ENCODE assay signal across 8 cellular contexts in genomic region chr3:42880183-42880582, GRCh38. TPM values are rescaled to one million over a fixed set of nuclear protein-coding genes. Genes with fewer than 3 reads are reported as not detected.
DNase-seq lines count a peak whose midpoint lies in the region; ATAC-seq and TF ChIP-seq lines count a peak whose summit lies in the region.

No MANE protein-coding gene starts in this region.

- intact Hi-C loops in activated B cell treated with CpG ODN at 0.5 μM for 24 hours (cut with micrococcal nuclease) (loop anchor here (2.0 to 5.0 kb wide), 3 partner anchors 41 to 378 kb away; partner anchors contain the start of genes CCDC13 and VIPR1), gastrocnemius medialis (cut with DNase I; ENCODE audit: low total_unique reads) (loop anchor here (10.0 kb wide), 1 partner anchor 295 kb away; the partner anchor contains the start of gene SEC22C), posterior cingulate gyrus (cut with DNase I) (loop anchor here (2.0 kb wide), 1 partner anchor 49 kb away; no protein-coding TSS in a partner anchor)

- in situ Hi-C loops in gastrocnemius medialis (cut with MboI; ENCODE audit: low sequenced_read_pairs in 4 of 4), result loop anchor here in 2 of 4 donors (10.0 kb wide), 2 partner anchors 45 to 95 kb away; no protein-coding TSS in a partner anchor

- H3K36me3 ChIP-seq in GM23338 (ENCODE audit: insufficient read depth) (no peaks in the 10 kb centered on the region), gastrocnemius medialis (no peaks in the 10 kb centered on the region), SJCRH30 (no peaks in the 10 kb centered on the region)

- DNase-seq in GM23338 (ENCODE audit: low spot score) (peak; percentile 10), activated B cell treated with CpG ODN at 0.5 μM for 24 hours (no peak), fibroblast of villous mesenchyme (ENCODE audit: low read depth) (no peak), gastrocnemius medialis (no peak), posterior cingulate gyrus (no peak), SJCRH30 (no peak)

- H3K4me3 ChIP-seq in GM23338 (peak overlapping the region; percentile 76), fibroblast of villous mesenchyme (ENCODE audit: low read depth, low read length) (peak overlapping the region; percentile 65), gastrocnemius medialis (peak overlapping the region; percentile 78 to 90 (median 84)), SJCRH30 (no peak overlapping the region)

- no peak overlapping the region for H3K27ac ChIP-seq in GM23338 (ENCODE audit: low read depth)
- H3K27ac ChIP-seq in gastrocnemius medialis, result peak overlapping the region in 2 of 4 donors; percentile 81
- H3K27ac ChIP-seq in SJCRH30, result no peak overlapping the region

- H3K27ac Mint-ChIP-seq in GM23338, result no peak overlapping the region
- H3K27ac Mint-ChIP-seq in activated B cell treated with CpG ODN at 0.5 μM for 24 hours, result peak overlapping the region; percentile 7

- H3K79me2 ChIP-seq in GM23338 (replicated peaks; ENCODE audit: insufficient read depth), result no peaks in the 10 kb centered on the region

- TF ChIP-seq CTCF in GM23338 (conservative IDR thresholded peaks at IDR 0.05; ENCODE audit: low read depth in 2 of 2) (no peak), activated B cell treated with CpG ODN at 0.5 μM for 24 hours (IDR thresholded peaks at IDR 0.05) (no peak), fibroblast of villous mesenchyme (IDR thresholded peaks at IDR 0.05; ENCODE audit: insufficient read depth, low read depth, low read length) (no peak), gastrocnemius medialis (IDR thresholded peaks at IDR 0.05 in 4 of 5, conservative IDR thresholded peaks at IDR 0.05 in 1 of 5) (no peak)

- H3K9me3 ChIP-seq in gastrocnemius medialis, result no peaks in the 10 kb centered on the region
- H3K9me3 ChIP-seq in SJCRH30 (replicated peaks), result no peaks in the 10 kb centered on the region

- peak overlapping the region; percentile 83 for H3K4me2 ChIP-seq in GM23338

- peak overlapping the region; percentile 76 for H3K4me3 Mint-ChIP-seq in GM23338
- peak overlapping the region; percentile 80 for H3K4me3 Mint-ChIP-seq in activated B cell treated with CpG ODN at 0.5 μM for 24 hours

- no peaks in the 10 kb centered on the region for H3K9me2 ChIP-seq in GM23338 (ENCODE audit: insufficient read depth)

- H3K4me1 Mint-ChIP-seq in GM23338 (peaks cover 20% of the 10 kb centered on the region; the same call in 2 of the 3 replicates), activated B cell treated with CpG ODN at 0.5 μM for 24 hours (peaks cover 10% of the 10 kb centered on the region)

- H3F3A ChIP-seq in GM23338 (replicated peaks; ENCODE audit: low read depth), result 0 out of 2 replicates have a peak, but pooled peaks cover 4% of the 10 kb centered on the region

- H4K20me1 ChIP-seq in GM23338 (replicated peaks; ENCODE audit: insufficient read depth), result no peaks in the 10 kb centered on the region

- no peaks in the 10 kb centered on the region for H3K27me3 ChIP-seq in GM23338 (ENCODE audit: insufficient read depth)
- no peaks in the 10 kb centered on the region for H3K27me3 ChIP-seq in gastrocnemius medialis
- no peaks in the 10 kb centered on the region for H3K27me3 ChIP-seq in SJCRH30

- POLR2A ChIA-PET in activated B cell treated with CpG ODN at 0.5 μM for 24 hours (lab: Charles Lee), result no interaction called here

- no peak for ATAC-seq in GM23338
- ATAC-seq in activated B cell treated with CpG ODN at 0.5 μM for 24 hours (ENCODE audit: low read depth), result no peak
- ATAC-seq in gastrocnemius medialis, result no peak
- no peak for ATAC-seq in GM18873 (IDR thresholded peaks at IDR 0.05; ENCODE audit: low FRiP score, unreplicated experiment)
- no peak for ATAC-seq in GM18907 (IDR thresholded peaks at IDR 0.05; ENCODE audit: unreplicated experiment)

- H3K4me1 ChIP-seq in GM23338 (ENCODE audit: insufficient read depth) (peaks cover 18% of the 10 kb centered on the region), gastrocnemius medialis (peaks cover 4 to 5% of the 10 kb centered on the region in 2 donors), SJCRH30 (no peaks in the 10 kb centered on the region)

- H2AFZ ChIP-seq in GM23338, result peak overlapping the region; percentile 97

- CTCF ChIA-PET in activated B cell treated with CpG ODN at 0.5 μM for 24 hours (lab: Charles Lee), result interaction anchor here (2.0 to 3.3 kb wide), 2 partner anchors 40 to 49 kb away, joined by 7 to 18 read pairs; no protein-coding TSS in a partner anchor

- H3K27me3 Mint-ChIP-seq in GM23338 (ENCODE audit: insufficient read depth, low read depth, poor library complexity) (no peaks in the 10 kb centered on the region), activated B cell treated with CpG ODN at 0.5 μM for 24 hours (no peaks in the 10 kb centered on the region)

- H3K36me3 Mint-ChIP-seq in GM23338 (ENCODE audit: low read depth) (no peaks in the 10 kb centered on the region), activated B cell treated with CpG ODN at 0.5 μM for 24 hours (ENCODE audit: low read depth) (no peaks in the 10 kb centered on the region)

- TF ChIP-seq POLR2A in gastrocnemius medialis (IDR thresholded peaks at IDR 0.05), result no peak

- H3K9me3 Mint-ChIP-seq in GM23338, result no peaks in the 10 kb centered on the region
- H3K9me3 Mint-ChIP-seq in activated B cell treated with CpG ODN at 0.5 μM for 24 hours, result no peaks in the 10 kb centered on the region

TF ChIP-seq in GM23338, 12 proteins besides CTCF, POLR2A, EP300 and RAD21:
- TF ChIP-seq JUNB (IDR thresholded peaks at IDR 0.05; ENCODE audit: unreplicated experiment) (no peak), STAT1 (IDR thresholded peaks at IDR 0.05; ENCODE audit: unreplicated experiment) (no peak), ZNF331 (CRISPR knock-in tag; IDR thresholded peaks at IDR 0.05; ENCODE audit: low read depth) (no peak), CREB1 (CRISPR knock-in tag; IDR thresholded peaks at IDR 0.05; ENCODE audit: low read depth) (no peak), REST (IDR thresholded peaks at IDR 0.05; ENCODE audit: unreplicated experiment) (no peak), EZH2phosphoT487 (IDR thresholded peaks at IDR 0.05; ENCODE audit: unreplicated experiment) (no peak), NANOG (IDR thresholded peaks at IDR 0.05; ENCODE audit: borderline replicate concordance) (no peak), POLR2AphosphoS5 (IDR thresholded peaks at IDR 0.05; ENCODE audit: low read depth) (no peak)

RNA-seq across cellular contexts. Expression of gene CYP8B1, which starts 4.5 kb away (rescaled TPM):
- not detected in 2 replicates for total RNA-seq in GM23338 (2014; rRNA removed; shearing (Covaris generic))
- not detected in 2 replicates for polyA plus RNA-seq in GM23338 (2016; fragmentation: Nextera tagmentation; extraction: Ambion mirVana)
- not detected in 2 replicates for total RNA-seq in activated B cell treated with CpG ODN at 0.5 μM for 24 hours
- not detected in 2 replicates for total RNA-seq in fibroblast of villous mesenchyme
- under 1 TPM in 2 of 4 donors, not detected in 2; 0.62 to 0.93 TPM for total RNA-seq in gastrocnemius medialis
- not detected in 2 replicates for total RNA-seq in SJCRH30 (2014; rRNA removed; shearing (Covaris generic))

RNA-seq across cellular contexts. Expression of gene ZNF662, which starts 25.8 kb away (rescaled TPM):
- 0.50 and 1.5 TPM in 2 replicates for total RNA-seq in GM23338 (2014; rRNA removed; shearing (Covaris generic))
- 0.84 and 1.4 TPM in 2 replicates for polyA plus RNA-seq in GM23338 (2016; fragmentation: Nextera tagmentation; extraction: Ambion mirVana)
- total RNA-seq in activated B cell treated with CpG ODN at 0.5 μM for 24 hours (0.42 and 0.64 TPM in 2 replicates), fibroblast of villous mesenchyme (3.5 and 3.9 TPM in 2 replicates), gastrocnemius medialis (1 to 10 TPM in 1 of 4 donors, under 1 TPM in 3; 0.19 to 2.1 (median 0.55) TPM)
- not detected in 2 replicates for total RNA-seq in SJCRH30 (2014; rRNA removed; shearing (Covaris generic))
